20 cellular contexts compared by ENCODE assay signal in the genomic region with DNA sequence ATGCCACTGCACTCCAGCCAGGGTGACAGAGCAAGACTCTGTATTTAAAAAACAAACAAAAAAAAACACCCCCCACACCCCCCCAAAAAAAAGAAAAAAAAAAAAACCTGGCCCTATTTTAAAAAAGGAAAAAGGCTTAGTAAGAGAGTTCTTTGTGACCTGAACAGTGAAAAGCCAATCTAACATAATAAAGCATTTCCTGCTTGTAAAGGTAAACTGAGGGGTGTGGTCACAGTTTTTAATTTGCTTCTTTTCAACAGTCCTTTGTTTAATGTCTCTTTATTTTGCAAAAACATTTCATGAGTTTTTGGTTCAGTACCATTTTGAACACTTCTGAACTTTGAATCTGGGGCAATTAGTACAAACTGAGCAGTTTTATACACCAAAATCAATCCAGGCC.
"Had no signal": no experiment of that assay in that cellular context is flagged by ENCODE, and none has a peak within 500 bp of the region (broad histone marks: within the 10 kb centered on the region; RNA-seq: fewer than 3 reads in every experiment).

No MANE protein-coding gene starts in this region.

- DNase-seq: activated CD8-positive, alpha-beta memory T cell treated with anti-CD3 and anti-CD28 coated beads for 24 hours; activated CD8-positive, alpha-beta memory T cell treated with anti-CD3 and anti-CD28 coated beads, Interleukin-2, amount 50 U/mL, for 4 hours; activated naive CD4-positive, alpha-beta T cell; activated T-cell treated with anti-CD3 and anti-CD28 coated beads, Interleukin-2, amount 50 U/mL, for 24 hours; adrenal gland; central memory CD4-positive, alpha-beta T cell; dermis blood vessel endothelial cell; effector CD8-positive, alpha-beta T cell; gastrocnemius medialis; heart left ventricle; natural killer cell; retina; stimulated activated CD4-positive, alpha-beta T cell treated with anti-CD3 and anti-CD28 coated beads, Interleukin-2, amount 100 ng/mL, for 48 hours; stimulated activated CD8-positive, alpha-beta memory T cell treated with anti-CD3 and anti-CD28 coated beads, Interleukin-4, amount 100 ng/mL, for 48 hours; stimulated activated naive B cell treated with anti-CD40 and anti-IgM and Interleukin-4, amounts not matched to agents 10 μg/mL and 1 μg/mL and 100 μg/mL, for 72 hours; testis had no signal

- H3K4me1 ChIP-seq: gastrocnemius medialis had no signal

- H3K9me3 ChIP-seq: adrenal gland, ascending aorta, gastrocnemius medialis, heart left ventricle, testis, vagina had no signal

- H3K27ac ChIP-seq: adrenal gland, ascending aorta, gastrocnemius medialis, heart left ventricle, testis, vagina had no signal

- ATAC-seq: esophagus mucosa; gastrocnemius medialis; heart left ventricle; natural killer cell; stimulated activated naive B cell treated with anti-CD40 and anti-IgM and Interleukin-4, amounts not matched to agents 10 μg/mL and 1 μg/mL and 100 μg/mL, for 72 hours had no signal

- H3K4me3 ChIP-seq: adrenal gland, ascending aorta, gastrocnemius medialis, heart left ventricle, lung, testis, vagina had no signal

- H3K27me3 ChIP-seq: adrenal gland, ascending aorta, gastrocnemius medialis, heart left ventricle, testis, vagina had no signal
